Comparison of ENCODE assay signal across 1 cellular context in genomic region chr15:73952913-73953750, GRCh38.
TF ChIP-seq lines count a peak whose summit lies in the region.

No MANE protein-coding gene starts in this region.

TF ChIP-seq in WTC11, 78 proteins besides CTCF, POLR2A, EP300 and RAD21 (continued from another document):
- no peak for TF ChIP-seq AFF4 (CRISPR knock-in tag; IDR thresholded peaks at IDR 0.05; ENCODE audit: borderline replicate concordance)
- no peak for TF ChIP-seq ZNF263 (CRISPR knock-in tag; IDR thresholded peaks at IDR 0.05; ENCODE audit: low read depth)
